14 cellular contexts compared by ENCODE assay signal in genomic region chr4:85979276-85979675, GRCh38.
DNase-seq lines count a peak whose midpoint lies in the region; ATAC-seq and TF ChIP-seq lines count a peak whose summit lies in the region.
"Had no signal": no experiment of that assay in that cellular context is flagged by ENCODE, and none has a peak within 500 bp of the region (broad histone marks: within the 10 kb centered on the region; RNA-seq: fewer than 3 reads in every experiment).

No MANE protein-coding gene starts in this region.

- no peak for TF ChIP-seq CTCF in natural killer cell (IDR thresholded peaks at IDR 0.05)

- H3K4me1 Mint-ChIP-seq in natural killer cell = no peaks in the 10 kb centered on the region

- H3K36me3 Mint-ChIP-seq in natural killer cell = no peaks in the 10 kb centered on the region

- DNase-seq in stimulated activated naive CD8-positive, alpha-beta T cell treated with anti-CD3 and anti-CD28 coated beads, Interleukin-15, Interleukin-2, amounts not matched to agents 100 U/mL and 50 U/mL, for 24 hours = no peak
- no peak for DNase-seq in NCI-H748 (lab: John Stamatoyannopoulos, UW; ENCODE audit: unreplicated experiment)
- DNase-seq in pons (ENCODE audit: low spot score) = no peak
- no peak for DNase-seq in natural killer cell
- DNase-seq: dorsolateral prefrontal cortex, GOT3, IMR-90, left lung, NCI-H2081, stomach had no signal

- H3K4me3 Mint-ChIP-seq in natural killer cell = no peak overlapping the region

- intact Hi-C loops in natural killer cell (cut with micrococcal nuclease) = no loop called here

- no peak overlapping the region for H3K27ac Mint-ChIP-seq in natural killer cell

- peak; percentile 84 for ATAC-seq in GM18519 (IDR thresholded peaks at IDR 0.05; ENCODE audit: low FRiP score, unreplicated experiment)
- ATAC-seq in GM21390 (IDR thresholded peaks at IDR 0.05; ENCODE audit: unreplicated experiment) = peak; percentile 94
- ATAC-seq in HG02943 (IDR thresholded peaks at IDR 0.05; ENCODE audit: low read depth, unreplicated experiment) = peak; percentile 99
- peak; percentile 70 for ATAC-seq in HG03575 (IDR thresholded peaks at IDR 0.05; ENCODE audit: extremely low read depth, insufficient number of reproducible peaks, low FRiP score, unreplicated experiment)
- ATAC-seq in stimulated activated naive CD8-positive, alpha-beta T cell treated with anti-CD3 and anti-CD28 coated beads, Interleukin-15, Interleukin-2, amounts not matched to agents 100 U/mL and 50 U/mL, for 24 hours = no peak
- no peak for ATAC-seq in natural killer cell
- ATAC-seq: left lung had no signal

- no peaks in the 10 kb centered on the region for H3K27me3 Mint-ChIP-seq in natural killer cell (ENCODE audit: low read depth in 2 of 2)

- H3K9me3 Mint-ChIP-seq in natural killer cell = peaks cover 6% of the 10 kb centered on the region in 2 donors

Comparison
In these comparisons a context has a peak if more than half of its experiments do, and no peak if none do; other contexts are left out.
1. ATAC-seq: peak in GM18519 (single experiment), GM21390 (single experiment), HG02943 (single experiment) and HG03575 (single experiment); none in stimulated activated naive CD8-positive, alpha-beta T cell treated with anti-CD3 and anti-CD28 coated beads, Interleukin-15, Interleukin-2, amounts not matched to agents 100 U/mL and 50 U/mL, for 24 hours (single experiment) and natural killer cell (0 of 3).